24 cellular contexts compared by ENCODE assay signal in the genomic region with DNA sequence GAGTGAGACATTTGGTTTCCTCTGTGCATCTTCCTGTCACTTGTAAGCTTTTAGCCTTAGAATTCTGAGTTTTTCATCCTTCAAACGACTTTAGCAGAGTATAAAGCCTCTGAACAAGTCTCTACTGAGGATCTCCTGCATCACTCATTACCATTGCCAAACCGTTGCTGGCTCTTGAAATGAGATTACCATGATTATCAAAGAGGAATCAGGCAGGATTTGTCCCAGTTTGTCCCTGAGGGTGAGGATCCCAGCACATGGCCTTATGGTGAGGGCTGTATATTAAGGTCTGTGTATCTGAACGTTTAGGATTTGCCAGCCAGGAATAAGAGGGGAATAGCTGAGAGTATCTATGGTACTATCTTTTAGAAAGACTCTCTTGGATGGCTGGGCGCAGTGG.
"Had no signal": no experiment of that assay in that cellular context is flagged by ENCODE, and none has a peak within 500 bp of the region (broad histone marks: within the 10 kb centered on the region; RNA-seq: fewer than 3 reads in every experiment).

No MANE protein-coding gene starts in this region.

- H3K9me3 Mint-ChIP-seq: effector memory CD8-positive, alpha-beta T cell; natural killer cell treated with Interleukin-12 subunit alpha and Interleukin-12 subunit beta and Interleukin-15 and Interleukin-18, amount 100 ng/mL, for 72 hours had no signal

- ATAC-seq: effector memory CD8-positive, alpha-beta T cell; left colon; natural killer cell treated with Interleukin-12 subunit alpha and Interleukin-12 subunit beta and Interleukin-15 and Interleukin-18, amount 100 ng/mL, for 72 hours; pancreas; right lobe of liver; stimulated activated naive B cell treated with anti-CD40 and anti-IgM and Interleukin-4, amounts not matched to agents 10 μg/mL and 1 μg/mL and 100 μg/mL, for 72 hours; stimulated activated naive CD8-positive, alpha-beta T cell treated with anti-CD3 and anti-CD28 coated beads, Interleukin-15, amount 100 ng/mL, for 72 hours; upper lobe of right lung had no signal

- H3K4me1 Mint-ChIP-seq: mesothelial cell of epicardium; stimulated activated naive CD8-positive, alpha-beta T cell treated with anti-CD3 and anti-CD28 coated beads, Interleukin-15, amount 100 ng/mL, for 72 hours had no signal

- H3K9me3 ChIP-seq: esophagus squamous epithelium, pancreas, prostate gland, right lobe of liver, testis, tibial nerve, upper lobe of right lung, vagina had no signal

- DNase-seq: effector memory CD8-positive, alpha-beta T cell; esophagus squamous epithelium; foreskin fibroblast; head of caudate nucleus; kidney; left colon; mammary epithelial cell; occipital lobe; pancreas; right lobe of liver; spleen; stimulated activated CD4-positive, alpha-beta T cell treated with anti-CD3 and anti-CD28 coated beads, Interleukin-15, amount 100 ng/mL, for 24 hours; stimulated activated CD4-positive, alpha-beta T cell treated with anti-CD3 and anti-CD28 coated beads, Interleukin-1b, Interleukin-23, amount 100 ng/mL, for 48 hours; stimulated activated CD4-positive, alpha-beta T cell treated with anti-CD3 and anti-CD28 coated beads, Interleukin-4, amount 100 ng/mL, for 24 hours; stimulated activated naive B cell treated with anti-CD40 and anti-IgM and Interleukin-4, amounts not matched to agents 10 μg/mL and 1 μg/mL and 100 μg/mL, for 72 hours; stimulated activated naive CD8-positive, alpha-beta T cell treated with anti-CD3 and anti-CD28 coated beads, Interleukin-15, amount 100 ng/mL, for 72 hours; testis; upper lobe of right lung had no signal

- H3K4me3 Mint-ChIP-seq: effector memory CD8-positive, alpha-beta T cell; mesothelial cell of epicardium; natural killer cell treated with Interleukin-12 subunit alpha and Interleukin-12 subunit beta and Interleukin-15 and Interleukin-18, amount 100 ng/mL, for 72 hours; stimulated activated naive B cell treated with anti-CD40 and anti-IgM and Interleukin-4, amounts not matched to agents 10 μg/mL and 1 μg/mL and 100 μg/mL, for 72 hours; stimulated activated naive CD8-positive, alpha-beta T cell treated with anti-CD3 and anti-CD28 coated beads, Interleukin-15, amount 100 ng/mL, for 72 hours had no signal

- H3K27me3 ChIP-seq: esophagus squamous epithelium, hepatocyte, pancreas, right lobe of liver, spleen, testis, tibial nerve, upper lobe of right lung, vagina had no signal

- H3K27me3 Mint-ChIP-seq: effector memory CD8-positive, alpha-beta T cell; natural killer cell treated with Interleukin-12 subunit alpha and Interleukin-12 subunit beta and Interleukin-15 and Interleukin-18, amount 100 ng/mL, for 72 hours; stimulated activated naive B cell treated with anti-CD40 and anti-IgM and Interleukin-4, amounts not matched to agents 10 μg/mL and 1 μg/mL and 100 μg/mL, for 72 hours; stimulated activated naive CD8-positive, alpha-beta T cell treated with anti-CD3 and anti-CD28 coated beads, Interleukin-15, amount 100 ng/mL, for 72 hours had no signal

- H3K4me3 ChIP-seq: esophagus squamous epithelium, hepatocyte, pancreas, prostate gland, right lobe of liver, spleen, testis, tibial nerve, upper lobe of right lung, vagina had no signal

- H3K36me3 Mint-ChIP-seq: natural killer cell treated with Interleukin-12 subunit alpha and Interleukin-12 subunit beta and Interleukin-15 and Interleukin-18, amount 100 ng/mL, for 72 hours had no signal

- H3K4me1 ChIP-seq: esophagus squamous epithelium, pancreas, prostate gland, right lobe of liver, spleen, testis, tibial nerve, upper lobe of right lung, vagina had no signal

- H3K27ac Mint-ChIP-seq: effector memory CD8-positive, alpha-beta T cell; mesothelial cell of epicardium; natural killer cell treated with Interleukin-12 subunit alpha and Interleukin-12 subunit beta and Interleukin-15 and Interleukin-18, amount 100 ng/mL, for 72 hours; stimulated activated naive B cell treated with anti-CD40 and anti-IgM and Interleukin-4, amounts not matched to agents 10 μg/mL and 1 μg/mL and 100 μg/mL, for 72 hours; stimulated activated naive CD8-positive, alpha-beta T cell treated with anti-CD3 and anti-CD28 coated beads, Interleukin-15, amount 100 ng/mL, for 72 hours had no signal

- H3K36me3 ChIP-seq: pancreas, right lobe of liver, upper lobe of right lung had no signal

- H3K27ac ChIP-seq: esophagus squamous epithelium, hepatocyte, pancreas, prostate gland, right lobe of liver, spleen, testis, tibial nerve, upper lobe of right lung, vagina had no signal
